Comparison of ENCODE assay signal across 8 cellular contexts in the genomic region with DNA sequence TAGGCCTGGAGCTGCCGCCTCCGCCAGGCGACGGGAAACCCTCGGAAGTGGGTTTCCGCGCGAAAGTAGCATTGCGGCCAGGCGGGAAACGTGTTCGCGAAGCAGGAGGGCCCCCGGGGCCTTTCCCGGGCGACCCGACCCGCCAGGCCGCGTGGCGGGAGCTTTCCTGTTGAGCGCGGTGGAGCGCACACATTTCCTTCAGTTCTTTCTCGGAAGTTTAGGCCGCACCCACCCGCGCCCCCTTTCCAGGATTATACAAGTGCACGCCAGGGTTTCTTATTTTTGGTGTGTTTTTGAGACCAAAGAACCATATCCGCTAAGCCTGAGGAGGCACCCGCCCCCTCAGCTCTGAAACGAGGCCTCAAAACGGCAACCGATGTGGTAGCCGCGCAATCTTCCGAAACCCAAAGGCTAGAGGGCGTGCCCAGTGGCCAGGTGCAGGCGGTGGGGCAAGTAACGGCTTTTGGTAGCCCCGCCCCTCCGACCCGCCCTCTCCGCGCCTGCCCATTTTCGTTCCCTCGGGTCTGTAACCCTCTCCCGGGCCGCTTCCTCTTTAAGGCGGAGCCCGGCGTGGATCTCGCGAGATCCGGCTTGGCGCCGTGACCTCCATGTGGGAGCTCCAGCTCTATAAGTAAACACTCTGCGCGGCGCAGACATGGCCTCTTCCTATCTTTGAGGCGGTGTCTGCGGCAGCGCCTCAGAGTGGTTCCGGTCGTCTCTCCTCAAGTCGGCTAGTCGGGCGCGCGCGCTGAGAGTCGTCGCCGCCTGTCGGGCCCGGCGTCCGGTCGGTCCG. TPM values are rescaled to one million over a fixed set of nuclear protein-coding genes. Genes with fewer than 3 reads are reported as not detected.
DNase-seq lines count a peak whose midpoint lies in the region; TF ChIP-seq lines count a peak whose summit lies in the region.

A gene with protein sequence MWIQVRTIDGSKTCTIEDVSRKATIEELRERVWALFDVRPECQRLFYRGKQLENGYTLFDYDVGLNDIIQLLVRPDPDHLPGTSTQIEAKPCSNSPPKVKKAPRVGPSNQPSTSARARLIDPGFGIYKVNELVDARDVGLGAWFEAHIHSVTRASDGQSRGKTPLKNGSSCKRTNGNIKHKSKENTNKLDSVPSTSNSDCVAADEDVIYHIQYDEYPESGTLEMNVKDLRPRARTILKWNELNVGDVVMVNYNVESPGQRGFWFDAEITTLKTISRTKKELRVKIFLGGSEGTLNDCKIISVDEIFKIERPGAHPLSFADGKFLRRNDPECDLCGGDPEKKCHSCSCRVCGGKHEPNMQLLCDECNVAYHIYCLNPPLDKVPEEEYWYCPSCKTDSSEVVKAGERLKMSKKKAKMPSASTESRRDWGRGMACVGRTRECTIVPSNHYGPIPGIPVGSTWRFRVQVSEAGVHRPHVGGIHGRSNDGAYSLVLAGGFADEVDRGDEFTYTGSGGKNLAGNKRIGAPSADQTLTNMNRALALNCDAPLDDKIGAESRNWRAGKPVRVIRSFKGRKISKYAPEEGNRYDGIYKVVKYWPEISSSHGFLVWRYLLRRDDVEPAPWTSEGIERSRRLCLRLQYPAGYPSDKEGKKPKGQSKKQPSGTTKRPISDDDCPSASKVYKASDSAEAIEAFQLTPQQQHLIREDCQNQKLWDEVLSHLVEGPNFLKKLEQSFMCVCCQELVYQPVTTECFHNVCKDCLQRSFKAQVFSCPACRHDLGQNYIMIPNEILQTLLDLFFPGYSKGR (plus strand): TSS at position 628 of the 793 bp plus-strand sequence. CDS start 292 bp downstream, outside the sequence.

- H3K4me1 Mint-ChIP-seq in HFFc6 (ENCODE audit: low read depth) = peaks cover 30% of the 10 kb centered on the region

- no peak; the same call in 1 of the 2 replicates for TF ChIP-seq CTCF in HFFc6 (IDR thresholded peaks at IDR 0.05)
- no peak for TF ChIP-seq CTCF in NB4 (IDR thresholded peaks at IDR 0.05; ENCODE audit: low read depth, low read length)

- H3K27ac ChIP-seq in SK-N-MC (peak within 1 kb of the TSS; percentile 59), temporal lobe (ENCODE audit: low read depth, low read length) (peak within 1 kb of the TSS; percentile 75)

- H3K36me3 Mint-ChIP-seq in HFFc6 (ENCODE audit: low read depth) = peaks cover 10% of the 10 kb centered on the region; the same call in 1 of the 2 replicates

- H3K4me3 Mint-ChIP-seq in HFFc6 = peak within 1 kb of the TSS; percentile 90

- peak; percentile 98 for TF ChIP-seq POLR2A in NB4 (IDR thresholded peaks at IDR 0.05; ENCODE audit: extremely low read depth, insufficient read length)

- no peaks in the 10 kb centered on the region for H3K9me3 Mint-ChIP-seq in HFFc6

- H3K9ac ChIP-seq in SK-N-MC (ENCODE audit: insufficient read length) = peak within 1 kb of the TSS; percentile 98

- peaks cover 23% of the 10 kb centered on the region for H3K36me3 ChIP-seq in SK-N-MC (ENCODE audit: insufficient read depth, low read length)

- peak; percentile 79 for DNase-seq in GM04503 (ENCODE audit: low read depth)
- DNase-seq in HFFc6 = peak; percentile 95
- peak; percentile 100 for DNase-seq in NB4 (ENCODE audit: low read depth)
- DNase-seq in SK-N-MC (ENCODE audit: low read depth, low spot score) = peak; percentile 70
- DNase-seq in activated naive CD4-positive, alpha-beta T cell treated with anti-CD3 and anti-CD28 coated beads, Interleukin-2, amount 50 U/mL, for 16 hours = peak; percentile 99
- peak; percentile 96 for DNase-seq in globus pallidus (ENCODE audit: low spot score)
- DNase-seq in occipital lobe (lab: John Stamatoyannopoulos, UW) = peak; percentile 97

- H3K9me3 ChIP-seq in SK-N-MC (ENCODE audit: low read depth, low read length) = no peaks in the 10 kb centered on the region

- peaks cover 8% of the 10 kb centered on the region for H3K27me3 Mint-ChIP-seq in HFFc6 (ENCODE audit: insufficient read depth)

- H3K4me3 ChIP-seq in NB4 (ENCODE audit: low read depth, low read length) (peak within 1 kb of the TSS; percentile 77), SK-N-MC (peak within 1 kb of the TSS; percentile 90)

- H3K27ac Mint-ChIP-seq in HFFc6 = peak within 1 kb of the TSS; percentile 69

RNA-seq across cellular contexts. Expression of the gene that starts here (rescaled TPM):
- 10 to 100 TPM; 23.3 to 34.9 (median 26.2) TPM for total RNA-seq in HFFc6 (2021; fragmentation: NEBNext Ultra II Directional; extraction: Animal tissue kit (Norgen Biotek cat#: 25700))
- 84.7 TPM for total RNA-seq in occipital lobe
- total RNA-seq in temporal lobe = 66.9 TPM

Comparison
In these comparisons a context has a peak if more than half of its experiments do, and no peak if none do; other contexts are left out.
1. Peak in every context shown above with its lines: DNase-seq, H3K4me3 ChIP-seq and H3K27ac ChIP-seq.